8 cellular contexts compared by ENCODE assay signal in the genomic region with DNA sequence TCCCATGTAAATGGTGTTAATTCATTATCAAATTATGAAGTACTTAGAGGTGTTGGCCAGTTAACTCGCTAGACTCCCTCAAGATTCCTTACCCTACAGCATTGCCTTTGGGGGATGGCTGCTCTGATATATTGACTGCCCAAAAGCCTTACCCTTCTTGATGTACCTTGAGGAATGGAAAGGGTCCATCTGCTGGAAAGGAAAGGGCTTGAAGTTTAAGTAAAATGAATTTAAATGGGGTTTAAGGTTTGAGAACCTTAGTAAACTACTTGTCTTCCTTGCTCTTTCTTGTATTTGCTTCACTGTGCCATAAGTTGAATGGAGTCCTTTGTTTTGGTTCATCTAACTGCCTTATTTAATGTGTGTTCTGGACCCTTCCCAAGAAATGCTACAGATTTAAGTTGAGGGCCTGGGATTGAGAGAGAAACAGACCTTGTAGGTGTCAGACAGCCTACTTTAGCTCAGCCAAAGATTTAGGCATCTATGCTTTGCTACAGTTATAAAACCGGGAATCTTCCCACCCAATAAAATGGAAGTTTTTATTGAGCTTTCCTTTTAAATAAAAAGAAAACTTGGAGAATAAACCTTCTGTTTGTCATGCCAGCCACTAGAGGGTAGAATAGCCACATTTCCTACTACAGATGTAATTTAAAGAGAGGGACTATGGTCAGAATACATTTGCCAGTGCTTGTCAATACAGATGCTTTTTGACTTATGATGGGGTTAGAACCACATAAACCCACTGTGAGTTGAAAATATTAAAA. TPM values are rescaled to one million over a fixed set of nuclear protein-coding genes. Genes with fewer than 3 reads are reported as not detected.
DNase-seq lines count a peak whose midpoint lies in the region; ATAC-seq, FAIRE-seq and TF ChIP-seq lines count a peak whose summit lies in the region.

No MANE protein-coding gene starts in this region.

- H3K4me1 ChIP-seq in adipocyte (ENCODE audit: control insufficient read depth, insufficient read depth, low read length) (peaks cover 38% of the 10 kb centered on the region), right atrium auricular region (peaks cover 0 to 52% of the 10 kb centered on the region in 2 donors), skeletal muscle tissue (ENCODE audit: control insufficient read depth in 3 of 3, insufficient read depth in 3 of 3, low read length in 3 of 3) (peaks cover 9 to 19% (median 10%) of the 10 kb centered on the region in 3 donors)

- H3K27ac ChIP-seq in right atrium auricular region (peak overlapping the region; percentile 74), skeletal muscle tissue (ENCODE audit: low read depth, low read length) (peak overlapping the region; percentile 61)

- peak; percentile 51 for ATAC-seq in GM21576 (IDR thresholded peaks at IDR 0.05; ENCODE audit: unreplicated experiment)

- H3K4me3 ChIP-seq in adipocyte (ENCODE audit: low read length) (no peak overlapping the region), right atrium auricular region (no peak overlapping the region), skeletal muscle tissue (ENCODE audit: low read length in 3 of 3) (no peak overlapping the region), MG63 (no peak overlapping the region)

- H3K36me3 ChIP-seq in adipocyte (ENCODE audit: control insufficient read depth, insufficient read depth, low read length, severe bottlenecking) (no peaks in the 10 kb centered on the region), right atrium auricular region (no peaks in the 10 kb centered on the region), skeletal muscle tissue (ENCODE audit: control insufficient read depth in 3 of 3, insufficient read depth in 3 of 3, low read length in 3 of 3) (peaks cover 0 to 2% (median 0%) of the 10 kb centered on the region in 3 donors), MG63 (peaks cover 20% of the 10 kb centered on the region)

- FAIRE-seq in D721Med (lab: Jason Lieb, UNC) = no peak

- H3K27me3 ChIP-seq in adipocyte (replicated peaks; ENCODE audit: control insufficient read depth, insufficient read depth, low read length) (no peaks in the 10 kb centered on the region), right atrium auricular region (no peaks in the 10 kb centered on the region), skeletal muscle tissue (ENCODE audit: control insufficient read depth in 3 of 3, insufficient read depth in 3 of 3, low read length in 3 of 3) (no peaks in the 10 kb centered on the region), MG63 (no peaks in the 10 kb centered on the region)

- DNase-seq in D721Med (ENCODE audit: insufficient read length, low spot score) = no peak
- peak; percentile 40 for DNase-seq in NCI-H1417 treated with DMSO at 0.1 percent for 48 hours (lab: John Stamatoyannopoulos, UW)
- peak; percentile 82 for DNase-seq in adipocyte (ENCODE audit: low read depth)
- DNase-seq in right atrium auricular region (ENCODE audit: low spot score) = no peak
- DNase-seq in MG63 = no peak
- no peak for DNase-seq in HK-2 (ENCODE audit: unreplicated experiment)

- H3K9ac ChIP-seq in adipocyte (ENCODE audit: low read length) (peak overlapping the region; percentile 64), skeletal muscle tissue (ENCODE audit: low read depth in 1 of 3, low read length in 3 of 3) (peak overlapping the region in 1 of 3 donors; percentile 10)

- TF ChIP-seq CTCF in D721Med (IDR thresholded peaks at IDR 0.05; ENCODE audit: insufficient read depth, missing control alignments) (peak; percentile 71), right atrium auricular region (IDR thresholded peaks at IDR 0.05) (peak; percentile 66 to 81)

- H3K9me3 ChIP-seq in adipocyte (ENCODE audit: control insufficient read depth, low read length) (no peaks in the 10 kb centered on the region), right atrium auricular region (no peaks in the 10 kb centered on the region), skeletal muscle tissue (ENCODE audit: control insufficient read depth in 3 of 3, low read length in 3 of 3) (no peaks in the 10 kb centered on the region), MG63 (no peaks in the 10 kb centered on the region)

RNA-seq across cellular contexts. Expression of a gene that starts 25.3 kb away (rescaled TPM):
- total RNA-seq in right atrium auricular region (10 to 100 TPM in 1 of 2 donors, 1 to 10 TPM in 1; 5.7 to 17.7 TPM), skeletal muscle tissue (8.4 TPM)
- 48.9 and 141 TPM in 2 replicates for total RNA-seq in MG63 (2014; rRNA removed; shearing (Covaris generic); ENCODE audit: low replicate concordance)

Comparison
In these comparisons a context has a peak if more than half of its experiments do, and no peak if none do; other contexts are left out.
1. DNase-seq: peak in NCI-H1417 treated with DMSO at 0.1 percent for 48 hours (single experiment) and adipocyte (single experiment); none in D721Med (single experiment), right atrium auricular region (single experiment), MG63 (single experiment) and HK-2 (single experiment).